ENCODE assay signal across 12 cellular contexts in the genomic region with DNA sequence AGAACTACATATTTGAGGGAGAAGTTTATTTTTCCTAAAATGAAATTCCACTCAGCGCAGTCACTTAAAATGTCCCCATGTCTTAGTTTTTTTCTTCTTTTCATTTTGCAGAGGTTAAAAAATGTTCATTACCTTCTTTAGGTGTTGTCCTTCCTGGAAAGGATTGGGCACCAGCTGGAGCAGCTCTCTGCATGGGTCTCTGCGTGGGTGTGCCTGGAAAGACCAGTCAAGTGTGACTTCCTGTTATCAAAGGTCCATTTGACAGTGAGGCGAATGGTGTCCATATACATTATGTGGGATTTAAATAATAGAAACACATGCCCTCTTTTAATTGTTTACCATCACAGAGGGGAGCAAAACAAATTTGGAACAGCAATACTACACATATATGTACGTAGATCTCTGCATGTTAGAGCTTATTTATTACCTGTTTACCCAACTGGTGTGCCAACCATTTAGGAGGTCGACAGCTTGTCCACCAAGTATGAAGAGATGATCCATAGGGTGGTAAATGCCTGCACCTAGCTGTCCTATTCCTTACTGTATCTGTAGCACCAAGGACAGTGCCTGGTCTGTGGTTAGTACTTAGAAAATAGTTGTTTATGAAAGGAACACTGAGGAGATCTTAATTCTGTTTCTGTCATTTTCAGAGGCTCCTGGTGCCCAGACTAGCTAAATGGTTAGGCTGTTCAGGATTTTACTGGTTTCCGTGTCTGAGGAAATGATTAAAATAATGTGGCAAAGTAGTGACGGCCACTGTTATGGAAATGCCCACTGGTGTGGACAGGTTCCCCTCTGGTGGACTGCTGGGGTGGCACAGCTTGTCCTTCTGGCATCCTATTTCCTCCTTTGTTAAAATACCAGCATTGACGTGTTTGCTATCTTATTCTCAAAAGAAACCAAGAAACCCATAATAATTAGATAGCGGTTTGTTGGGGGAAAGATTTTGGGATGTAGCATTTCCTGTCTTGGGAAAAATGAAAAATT.
A peak's percentile ranks its signal among the peaks of the same experiment; 100 is the strongest.
DNase-seq lines count a peak whose midpoint lies in the region; ATAC-seq and TF ChIP-seq lines count a peak whose summit lies in the region.
"Had no signal": no experiment of that assay in that cellular context is flagged by ENCODE, and none has a peak within 500 bp of the region (broad histone marks: within the 10 kb centered on the region; RNA-seq: fewer than 3 reads in every experiment).

No MANE protein-coding gene starts in this region.

- no peak overlapping the region for H2AFZ ChIP-seq in GM23338

- H3F3A ChIP-seq in GM23338 (replicated peaks; ENCODE audit: low read depth), result no peaks in the 10 kb centered on the region

- no peak overlapping the region for H3K4me3 Mint-ChIP-seq in GM23338
- H3K4me3 Mint-ChIP-seq: T-helper 17 cell had no signal

- H3K36me3 Mint-ChIP-seq in GM23338 (ENCODE audit: low read depth), result no peaks in the 10 kb centered on the region

- H3K4me1 ChIP-seq in GM23338 (ENCODE audit: insufficient read depth) (no peaks in the 10 kb centered on the region), RWPE2 (ENCODE audit: insufficient read depth, poor library complexity, severe bottlenecking) (no peaks in the 10 kb centered on the region)
- H3K4me1 ChIP-seq: suprapubic skin had no signal

- DNase-seq in AG08395 (ENCODE audit: low spot score), result peak; percentile 24
- DNase-seq in GM23338 (ENCODE audit: low spot score), result peak; percentile 27
- no peak for DNase-seq in RWPE2 (ENCODE audit: low spot score)
- peak in 1 of 2 donors; percentile 29 for DNase-seq in foreskin fibroblast
- DNase-seq in NCI-H128 (lab: John Stamatoyannopoulos, UW; ENCODE audit: unreplicated experiment), result no peak
- DNase-seq in stimulated activated naive CD8-positive, alpha-beta T cell treated with anti-CD3 and anti-CD28 coated beads, Interleukin-15, Interleukin-2, amounts not matched to agents 100 U/mL and 50 U/mL, for 24 hours, result no peak
- no peak for DNase-seq in erythroblast (lab: John Stamatoyannopoulos, UW)
- DNase-seq: DMS79, NCI-H1048, T-helper 17 cell had no signal

- H3K27me3 Mint-ChIP-seq in GM23338 (ENCODE audit: insufficient read depth, low read depth, poor library complexity), result no peaks in the 10 kb centered on the region

- H3K4me3 ChIP-seq in GM23338 (no peak overlapping the region), RWPE2 (ENCODE audit: severe bottlenecking) (no peak overlapping the region), foreskin fibroblast (ENCODE audit: low read depth in 1 of 2, low read length in 2 of 2) (no peak overlapping the region)
- H3K4me3 ChIP-seq: suprapubic skin had no signal

- H3K9me3 Mint-ChIP-seq in GM23338, result no peaks in the 10 kb centered on the region

- no peaks in the 10 kb centered on the region for H3K79me2 ChIP-seq in GM23338 (replicated peaks; ENCODE audit: insufficient read depth)

- no peak for TF ChIP-seq POLR2A in erythroblast (IDR thresholded peaks at IDR 0.05; ENCODE audit: low read length)

- no peaks in the 10 kb centered on the region for H3K9me3 ChIP-seq in RWPE2 (ENCODE audit: severe bottlenecking)
- H3K9me3 ChIP-seq: suprapubic skin had no signal

- H3K36me3 ChIP-seq in GM23338 (ENCODE audit: insufficient read depth), result no peaks in the 10 kb centered on the region
- H3K36me3 ChIP-seq in RWPE2 (ENCODE audit: low read depth), result no peaks in the 10 kb centered on the region
- H3K36me3 ChIP-seq: suprapubic skin had no signal

- no peak overlapping the region for H3K4me2 ChIP-seq in GM23338

- H4K20me1 ChIP-seq in GM23338 (replicated peaks; ENCODE audit: insufficient read depth), result no peaks in the 10 kb centered on the region

- no peaks in the 10 kb centered on the region for H3K4me1 Mint-ChIP-seq in GM23338
- H3K4me1 Mint-ChIP-seq: T-helper 17 cell had no signal

- H3K27me3 ChIP-seq in GM23338 (ENCODE audit: insufficient read depth) (no peaks in the 10 kb centered on the region), RWPE2 (ENCODE audit: insufficient read depth, poor library complexity, severe bottlenecking) (no peaks in the 10 kb centered on the region)
- H3K27me3 ChIP-seq: suprapubic skin had no signal

- H3K27ac ChIP-seq in GM23338 (ENCODE audit: low read depth), result no peak overlapping the region
- no peak overlapping the region for H3K27ac ChIP-seq in RWPE2 (ENCODE audit: poor library complexity, severe bottlenecking)
- H3K27ac ChIP-seq: suprapubic skin had no signal

- ATAC-seq in GM23338 (peak; percentile 41; the same call in 2 of the 3 replicates), RWPE2 (ENCODE audit: low read depth) (peak; percentile 29; the same call in 1 of the 3 replicates), HG03571 (IDR thresholded peaks at IDR 0.05; ENCODE audit: unreplicated experiment) (no peak)
- no peak for ATAC-seq in stimulated activated naive CD8-positive, alpha-beta T cell treated with anti-CD3 and anti-CD28 coated beads, Interleukin-15, Interleukin-2, amounts not matched to agents 100 U/mL and 50 U/mL, for 24 hours
- ATAC-seq: T-helper 17 cell had no signal

- TF ChIP-seq CTCF in GM23338 (conservative IDR thresholded peaks at IDR 0.05; ENCODE audit: low read depth in 2 of 2) (peak; percentile 47 to 55), RWPE2 (IDR thresholded peaks at IDR 0.05; ENCODE audit: poor library complexity, severe bottlenecking) (peak; percentile 26), foreskin fibroblast (IDR thresholded peaks at IDR 0.05; ENCODE audit: low read depth, low read length) (peak; percentile 19)

- no peaks in the 10 kb centered on the region for H3K9me2 ChIP-seq in GM23338 (ENCODE audit: insufficient read depth)

- H3K27ac Mint-ChIP-seq in GM23338, result no peak overlapping the region
- H3K27ac Mint-ChIP-seq: T-helper 17 cell had no signal

TF ChIP-seq in GM23338, 12 proteins besides CTCF, POLR2A, EP300 and RAD21:
- no peak for TF ChIP-seq EZH2phosphoT487 (IDR thresholded peaks at IDR 0.05; ENCODE audit: unreplicated experiment)
- TF ChIP-seq, protein P1, sequence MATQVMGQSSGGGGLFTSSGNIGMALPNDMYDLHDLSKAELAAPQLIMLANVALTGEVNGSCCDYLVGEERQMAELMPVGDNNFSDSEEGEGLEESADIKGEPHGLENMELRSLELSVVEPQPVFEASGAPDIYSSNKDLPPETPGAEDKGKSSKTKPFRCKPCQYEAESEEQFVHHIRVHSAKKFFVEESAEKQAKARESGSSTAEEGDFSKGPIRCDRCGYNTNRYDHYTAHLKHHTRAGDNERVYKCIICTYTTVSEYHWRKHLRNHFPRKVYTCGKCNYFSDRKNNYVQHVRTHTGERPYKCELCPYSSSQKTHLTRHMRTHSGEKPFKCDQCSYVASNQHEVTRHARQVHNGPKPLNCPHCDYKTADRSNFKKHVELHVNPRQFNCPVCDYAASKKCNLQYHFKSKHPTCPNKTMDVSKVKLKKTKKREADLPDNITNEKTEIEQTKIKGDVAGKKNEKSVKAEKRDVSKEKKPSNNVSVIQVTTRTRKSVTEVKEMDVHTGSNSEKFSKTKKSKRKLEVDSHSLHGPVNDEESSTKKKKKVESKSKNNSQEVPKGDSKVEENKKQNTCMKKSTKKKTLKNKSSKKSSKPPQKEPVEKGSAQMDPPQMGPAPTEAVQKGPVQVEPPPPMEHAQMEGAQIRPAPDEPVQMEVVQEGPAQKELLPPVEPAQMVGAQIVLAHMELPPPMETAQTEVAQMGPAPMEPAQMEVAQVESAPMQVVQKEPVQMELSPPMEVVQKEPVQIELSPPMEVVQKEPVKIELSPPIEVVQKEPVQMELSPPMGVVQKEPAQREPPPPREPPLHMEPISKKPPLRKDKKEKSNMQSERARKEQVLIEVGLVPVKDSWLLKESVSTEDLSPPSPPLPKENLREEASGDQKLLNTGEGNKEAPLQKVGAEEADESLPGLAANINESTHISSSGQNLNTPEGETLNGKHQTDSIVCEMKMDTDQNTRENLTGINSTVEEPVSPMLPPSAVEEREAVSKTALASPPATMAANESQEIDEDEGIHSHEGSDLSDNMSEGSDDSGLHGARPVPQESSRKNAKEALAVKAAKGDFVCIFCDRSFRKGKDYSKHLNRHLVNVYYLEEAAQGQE (IDR thresholded peaks at IDR 0.05; ENCODE audit: unreplicated experiment), result peak; percentile 59

Comparison
In these comparisons a context has a peak if more than half of its experiments do, and no peak if none do; other contexts are left out.
1. DNase-seq: peak in AG08395 (single experiment) and GM23338 (single experiment); none in RWPE2 (single experiment), NCI-H128 (single experiment), stimulated activated naive CD8-positive, alpha-beta T cell treated with anti-CD3 and anti-CD28 coated beads, Interleukin-15, Interleukin-2, amounts not matched to agents 100 U/mL and 50 U/mL, for 24 hours (single experiment) and erythroblast (0 of 2).
2. ATAC-seq: peak in GM23338 (single experiment) and RWPE2 (single experiment); none in stimulated activated naive CD8-positive, alpha-beta T cell treated with anti-CD3 and anti-CD28 coated beads, Interleukin-15, Interleukin-2, amounts not matched to agents 100 U/mL and 50 U/mL, for 24 hours (single experiment) and HG03571 (single experiment).
3. Peak in every context shown above with its lines, with median percentiles within 50 percentile points of each other: CTCF ChIP-seq.